1 cellular context compared by ENCODE assay signal in the genomic region with DNA sequence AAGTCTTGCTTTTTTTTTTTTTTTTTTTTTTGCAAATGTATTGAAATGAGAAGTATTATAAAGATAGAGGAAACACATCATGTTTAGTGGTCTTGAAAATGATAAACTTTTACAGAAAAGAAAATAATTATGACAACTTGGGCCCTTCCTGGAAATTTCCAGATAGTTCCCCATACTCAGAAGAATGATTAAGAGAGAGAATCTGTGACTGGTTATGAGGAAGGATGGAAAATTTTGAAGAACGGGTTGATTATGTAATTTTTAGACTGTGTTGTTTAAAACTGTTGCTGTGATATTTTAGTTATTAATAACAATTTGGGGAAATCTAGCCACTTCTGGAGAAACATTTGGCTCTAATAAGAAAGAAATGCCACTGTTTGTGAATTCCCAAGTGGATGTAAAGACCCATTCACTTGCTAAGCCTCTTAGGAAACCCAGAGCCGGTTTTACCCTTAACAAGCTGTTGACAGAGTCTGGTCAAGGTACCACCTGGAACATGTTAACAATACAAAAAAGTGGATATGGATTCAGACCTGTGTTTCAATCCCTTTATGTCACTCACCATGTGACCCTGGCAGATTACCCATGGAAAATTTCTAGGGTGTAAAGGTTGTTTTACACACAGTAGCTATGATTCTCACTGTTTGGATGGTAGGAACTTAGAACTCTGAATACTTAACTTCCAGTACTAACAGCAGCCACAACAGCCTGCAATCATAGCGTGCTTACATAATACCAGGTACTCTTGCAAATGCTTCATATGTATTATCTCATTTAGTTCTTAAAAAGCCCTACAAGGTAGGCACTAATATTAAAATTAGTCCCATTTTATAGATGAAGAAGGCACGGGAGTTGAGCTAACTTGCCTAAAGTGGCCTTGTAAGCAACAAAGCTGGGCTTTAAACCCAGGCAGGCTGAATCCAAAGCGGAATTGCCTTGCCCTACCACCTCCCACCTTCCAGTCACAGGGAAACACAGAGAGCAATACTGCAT.
TF ChIP-seq lines count a peak whose summit lies in the region.

No MANE protein-coding gene starts in this region.

TF ChIP-seq in HepG2, 621 proteins besides CTCF, POLR2A, EP300 and RAD21 (continued from another document and continues in another):
- TF ChIP-seq AFF4 (CRISPR knock-in tag; IDR thresholded peaks at IDR 0.05), result peak; percentile 67; the same call in 1 of the 2 replicates
- no peak for TF ChIP-seq TAF1 (CRISPR knock-in tag; IDR thresholded peaks at IDR 0.05)
- TF ChIP-seq KAT8 (CRISPR knock-in tag; IDR thresholded peaks at IDR 0.05), result peak; percentile 69
- peak in 1 of 2 experiments; percentile 64; a peak in 1 of 4 replicates for TF ChIP-seq KLF16 (CRISPR knock-in tag; IDR thresholded peaks at IDR 0.05)
- TF ChIP-seq ETS1 (CRISPR knock-in tag; IDR thresholded peaks at IDR 0.05), result no peak
- no peak for TF ChIP-seq ZNF782 (CRISPR knock-in tag; IDR thresholded peaks at IDR 0.05; ENCODE audit: borderline replicate concordance)
- TF ChIP-seq ZUFSP (CRISPR knock-in tag; IDR thresholded peaks at IDR 0.05; ENCODE audit: borderline replicate concordance), result no peak
- TF ChIP-seq ZSCAN12 (CRISPR knock-in tag; IDR thresholded peaks at IDR 0.05), result no peak
- no peak for TF ChIP-seq RFXAP (CRISPR knock-in tag; IDR thresholded peaks at IDR 0.05; ENCODE audit: borderline replicate concordance)
- TF ChIP-seq ZNF572 (CRISPR knock-in tag; IDR thresholded peaks at IDR 0.05), result no peak
- TF ChIP-seq, protein P1, sequence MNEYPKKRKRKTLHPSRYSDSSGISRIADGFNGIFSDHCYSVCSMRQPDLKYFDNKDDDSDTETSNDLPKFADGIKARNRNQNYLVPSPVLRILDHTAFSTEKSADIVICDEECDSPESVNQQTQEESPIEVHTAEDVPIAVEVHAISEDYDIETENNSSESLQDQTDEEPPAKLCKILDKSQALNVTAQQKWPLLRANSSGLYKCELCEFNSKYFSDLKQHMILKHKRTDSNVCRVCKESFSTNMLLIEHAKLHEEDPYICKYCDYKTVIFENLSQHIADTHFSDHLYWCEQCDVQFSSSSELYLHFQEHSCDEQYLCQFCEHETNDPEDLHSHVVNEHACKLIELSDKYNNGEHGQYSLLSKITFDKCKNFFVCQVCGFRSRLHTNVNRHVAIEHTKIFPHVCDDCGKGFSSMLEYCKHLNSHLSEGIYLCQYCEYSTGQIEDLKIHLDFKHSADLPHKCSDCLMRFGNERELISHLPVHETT (CRISPR knock-in tag; conservative IDR thresholded peaks at IDR 0.05), result no peak
- no peak for TF ChIP-seq GZF1 (CRISPR knock-in tag; IDR thresholded peaks at IDR 0.05)
- peak; percentile 49; the same call in 1 of the 2 replicates for TF ChIP-seq KLF12 (CRISPR knock-in tag; IDR thresholded peaks at IDR 0.05; ENCODE audit: borderline replicate concordance)
- TF ChIP-seq, protein P2, sequence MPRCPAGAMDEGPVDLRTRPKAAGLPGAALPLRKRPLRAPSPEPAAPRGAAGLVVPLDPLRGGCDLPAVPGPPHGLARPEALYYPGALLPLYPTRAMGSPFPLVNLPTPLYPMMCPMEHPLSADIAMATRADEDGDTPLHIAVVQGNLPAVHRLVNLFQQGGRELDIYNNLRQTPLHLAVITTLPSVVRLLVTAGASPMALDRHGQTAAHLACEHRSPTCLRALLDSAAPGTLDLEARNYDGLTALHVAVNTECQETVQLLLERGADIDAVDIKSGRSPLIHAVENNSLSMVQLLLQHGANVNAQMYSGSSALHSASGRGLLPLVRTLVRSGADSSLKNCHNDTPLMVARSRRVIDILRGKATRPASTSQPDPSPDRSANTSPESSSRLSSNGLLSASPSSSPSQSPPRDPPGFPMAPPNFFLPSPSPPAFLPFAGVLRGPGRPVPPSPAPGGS (CRISPR knock-in tag; IDR thresholded peaks at IDR 0.05), result no peak
- no peak for TF ChIP-seq ZFP62 (CRISPR knock-in tag; IDR thresholded peaks at IDR 0.05)
- TF ChIP-seq RARA (CRISPR knock-in tag; IDR thresholded peaks at IDR 0.05), result peak; percentile 56; the same call in 1 of the 2 replicates
- TF ChIP-seq PHB2 (IDR thresholded peaks at IDR 0.05; ENCODE audit: partially characterized antibody), result no peak
- TF ChIP-seq ZMYM2 (CRISPR knock-in tag; IDR thresholded peaks at IDR 0.05), result no peak
- no peak for TF ChIP-seq TIGD3 (CRISPR knock-in tag; IDR thresholded peaks at IDR 0.05; ENCODE audit: borderline replicate concordance)
- TF ChIP-seq TBX3 (IDR thresholded peaks at IDR 0.05; ENCODE audit: borderline replicate concordance), result no peak
- TF ChIP-seq PHF8 (CRISPR knock-in tag; IDR thresholded peaks at IDR 0.05), result no peak
- TF ChIP-seq MAFF (IDR thresholded peaks at IDR 0.05; ENCODE audit: low read depth, low read length), result no peak
- TF ChIP-seq STAG1 (CRISPR knock-in tag; IDR thresholded peaks at IDR 0.05), result no peak
- TF ChIP-seq LCORL (IDR thresholded peaks at IDR 0.05), result no peak
- no peak for TF ChIP-seq LCORL (CRISPR knock-in tag; IDR thresholded peaks at IDR 0.05)
- TF ChIP-seq ZNF256 (CRISPR knock-in tag; conservative IDR thresholded peaks at IDR 0.05), result no peak
- TF ChIP-seq GTF2F1 (IDR thresholded peaks at IDR 0.05; ENCODE audit: low read length), result no peak
- no peak; the same call in 1 of the 2 replicates for TF ChIP-seq ZNF558 (CRISPR knock-in tag; IDR thresholded peaks at IDR 0.05; ENCODE audit: borderline replicate concordance)
- TF ChIP-seq TGIF2 (CRISPR knock-in tag; IDR thresholded peaks at IDR 0.05), result no peak
- TF ChIP-seq CEBPB (IDR thresholded peaks at IDR 0.05; ENCODE audit: borderline replicate concordance, low read depth, low read length), result peak; percentile 75; the same call in 1 of the 2 replicates
- TF ChIP-seq SCMH1 (CRISPR knock-in tag; IDR thresholded peaks at IDR 0.05; ENCODE audit: borderline replicate concordance), result no peak
- TF ChIP-seq RFX5 (IDR thresholded peaks at IDR 0.05; ENCODE audit: low read depth, low read length), result no peak
- no peak for TF ChIP-seq RBM22 (optimal IDR thresholded peaks at IDR 0.05; ENCODE audit: low read length)
- no peak for TF ChIP-seq ZIK1 (CRISPR knock-in tag; IDR thresholded peaks at IDR 0.05; ENCODE audit: borderline replicate concordance, low read depth)
- TF ChIP-seq SIN3A (IDR thresholded peaks at IDR 0.05; ENCODE audit: borderline replicate concordance, low read depth, low read length), result no peak
- TF ChIP-seq ARID3A (IDR thresholded peaks at IDR 0.05; ENCODE audit: low read depth, low read length), result 0 out of 2 replicates have a peak, but pooled peaks have one; percentile 64
- peak; percentile 87 for TF ChIP-seq SAP130 (CRISPR knock-in tag; IDR thresholded peaks at IDR 0.05; ENCODE audit: low read depth)
- TF ChIP-seq ZKSCAN1 (IDR thresholded peaks at IDR 0.05; ENCODE audit: low read length), result no peak; the same call in 1 of the 2 replicates
- no peak for TF ChIP-seq ZNF724P (CRISPR knock-in tag; IDR thresholded peaks at IDR 0.05; ENCODE audit: borderline replicate concordance)
- TF ChIP-seq SKI (IDR thresholded peaks at IDR 0.05; ENCODE audit: partially characterized antibody), result peak; percentile 54
- TF ChIP-seq NFATC3 (CRISPR knock-in tag; IDR thresholded peaks at IDR 0.05), result no peak
- TF ChIP-seq ZZZ3 (CRISPR knock-in tag; IDR thresholded peaks at IDR 0.05; ENCODE audit: borderline replicate concordance), result 0 out of 2 replicates have a peak, but pooled peaks have one; percentile 41
- no peak for TF ChIP-seq ZNF615 (CRISPR knock-in tag; IDR thresholded peaks at IDR 0.05; ENCODE audit: borderline replicate concordance)
- TF ChIP-seq SOX6 (IDR thresholded peaks at IDR 0.05), result no peak
- peak; percentile 96 for TF ChIP-seq SOX6 (CRISPR knock-in tag; IDR thresholded peaks at IDR 0.05)
- TF ChIP-seq ZBTB39 (CRISPR knock-in tag; IDR thresholded peaks at IDR 0.05), result peak; percentile 99
- TF ChIP-seq ZFAT (CRISPR knock-in tag; conservative IDR thresholded peaks at IDR 0.05), result no peak
- TF ChIP-seq, protein P3, sequence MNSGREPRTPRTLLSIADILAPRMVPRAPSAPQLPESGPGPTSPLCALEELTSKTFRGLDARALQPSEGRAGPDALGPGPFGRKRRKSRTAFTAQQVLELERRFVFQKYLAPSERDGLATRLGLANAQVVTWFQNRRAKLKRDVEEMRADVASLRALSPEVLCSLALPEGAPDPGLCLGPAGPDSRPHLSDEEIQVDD (CRISPR knock-in tag; IDR thresholded peaks at IDR 0.05; ENCODE audit: borderline replicate concordance), result no peak
- TF ChIP-seq ZBTB7B (CRISPR knock-in tag; IDR thresholded peaks at IDR 0.05), result no peak
- TF ChIP-seq BHLHE40 (IDR thresholded peaks at IDR 0.05; ENCODE audit: low read length), result no peak
- TF ChIP-seq IKZF1 (IDR thresholded peaks at IDR 0.05), result no peak
- no peak for TF ChIP-seq PRMT3 (CRISPR knock-in tag; IDR thresholded peaks at IDR 0.05; ENCODE audit: borderline replicate concordance, low read depth)
